ENCODE assay signal across 8 cellular contexts in the genomic region with DNA sequence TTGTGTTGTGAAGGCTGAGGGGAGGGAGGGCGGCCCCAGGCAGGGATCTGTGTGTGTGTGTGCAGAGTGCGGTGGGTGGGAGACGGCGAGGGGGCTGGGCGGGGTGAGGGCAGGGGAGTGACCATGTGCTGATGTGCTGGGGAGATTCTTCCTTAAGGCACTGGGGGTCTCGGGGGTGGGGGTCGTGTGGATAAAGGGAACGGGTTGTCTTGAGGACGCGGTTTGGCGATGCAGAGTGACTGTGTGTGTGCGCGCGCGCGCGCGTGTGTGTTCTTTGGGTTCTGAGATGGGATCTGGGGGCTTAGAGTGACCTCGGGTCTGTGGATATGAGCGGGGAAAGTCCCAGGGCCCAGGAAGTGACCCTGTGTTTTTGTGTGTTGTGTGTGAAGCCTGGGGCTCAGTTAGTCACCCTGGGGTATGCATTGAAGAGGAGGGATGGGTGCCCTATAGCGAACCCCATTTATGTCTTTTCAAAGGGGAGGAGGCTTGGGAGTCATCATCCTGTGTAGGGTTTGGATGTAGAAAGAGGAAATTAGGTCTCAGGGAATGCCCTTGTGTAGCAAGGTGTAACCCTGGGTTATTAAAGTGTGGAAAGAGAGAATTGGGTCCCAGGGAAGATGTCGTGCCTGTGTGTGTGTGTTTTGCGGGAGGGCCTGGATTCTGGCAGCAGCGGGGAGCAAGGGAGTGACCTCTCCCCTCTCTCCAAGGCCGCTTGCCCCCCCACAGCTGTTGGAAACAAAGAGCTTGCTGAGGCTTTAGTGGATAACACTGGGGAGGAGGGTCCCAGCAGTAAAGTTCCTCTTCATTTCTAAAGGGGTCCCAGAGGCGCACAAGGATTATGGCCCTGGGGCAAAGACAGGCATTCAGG. TPM values are rescaled to one million over a fixed set of nuclear protein-coding genes. Genes with fewer than 3 reads are reported as not detected.
DNase-seq lines count a peak whose midpoint lies in the region; ATAC-seq, FAIRE-seq and TF ChIP-seq lines count a peak whose summit lies in the region.

No MANE protein-coding gene starts in this region.

- H3K9me3 ChIP-seq in astrocyte (ENCODE audit: insufficient read depth, low read depth, low read length), result no peaks in the 10 kb centered on the region
- no peaks in the 10 kb centered on the region for H3K9me3 ChIP-seq in left lung

- H3K27ac ChIP-seq in astrocyte (ENCODE audit: low read depth, low read length) (no peak overlapping the region), left lung (no peak overlapping the region)

- peaks cover 9% of the 10 kb centered on the region for H3K4me1 Mint-ChIP-seq in astrocyte (ENCODE audit: low read depth, unreplicated experiment)
- H3K4me1 Mint-ChIP-seq in type B pancreatic cell (ENCODE audit: unreplicated experiment), result peaks cover 25% of the 10 kb centered on the region

- H3K4me3 ChIP-seq in astrocyte (ENCODE audit: insufficient read depth, low read depth, low read length) (peak overlapping the region; percentile 60), left lung (peak overlapping the region; percentile 46 to 58)

- DNase-seq in activated CD8-positive, alpha-beta memory T cell treated with anti-CD3 and anti-CD28 coated beads, Interleukin-2, amount 50 U/mL, for 48 hours, result peak; percentile 52
- no peak for DNase-seq in activated CD8-positive, alpha-beta memory T cell treated with anti-CD3 and anti-CD28 coated beads, Interleukin-2, amount 50 U/mL, for 4 hours
- DNase-seq in astrocyte (ENCODE audit: low read depth), result no peak
- DNase-seq in left lung, result no peak
- DNase-seq in type B pancreatic cell (ENCODE audit: extremely low spot score, unreplicated experiment), result peak; percentile 71
- no peak for DNase-seq in stimulated activated naive CD4-positive, alpha-beta T cell treated with Interleukin-2 at 50 U/mL for 16 hours (lab: John Stamatoyannopoulos, UW)
- DNase-seq in stimulated activated CD4-positive, alpha-beta T cell treated with anti-CD3 and anti-CD28 coated beads, Interleukin-4, amount 100 ng/mL, for 1 hour, result no peak

- ATAC-seq in left lung (no peak), HG03280 (IDR thresholded peaks at IDR 0.05; ENCODE audit: unreplicated experiment) (no peak)

- no peaks in the 10 kb centered on the region for H3K36me3 Mint-ChIP-seq in astrocyte (ENCODE audit: low read depth, unreplicated experiment)
- H3K36me3 Mint-ChIP-seq in type B pancreatic cell, result peaks cover 9% of the 10 kb centered on the region

- no peaks in the 10 kb centered on the region for H3K4me1 ChIP-seq in astrocyte (ENCODE audit: insufficient read depth, low read length)
- peaks cover 0 to 6% of the 10 kb centered on the region in 2 donors for H3K4me1 ChIP-seq in left lung

- no peaks in the 10 kb centered on the region for H3K79me2 ChIP-seq in astrocyte (ENCODE audit: insufficient read depth, low read length)

- H3K4me3 Mint-ChIP-seq in astrocyte (ENCODE audit: unreplicated experiment) (peak overlapping the region; percentile 85), type B pancreatic cell (peak overlapping the region; percentile 97)

- no peak for FAIRE-seq in astrocyte (lab: Jason Lieb, UNC)

- no peak for TF ChIP-seq CTCF in astrocyte (IDR thresholded peaks at IDR 0.05; ENCODE audit: insufficient read depth, low read depth, low read length)
- no peak for TF ChIP-seq CTCF in left lung (IDR thresholded peaks at IDR 0.05)
- TF ChIP-seq CTCF in type B pancreatic cell (conservative IDR thresholded peaks at IDR 0.05), result no peak

- H3K9me3 Mint-ChIP-seq in astrocyte (ENCODE audit: unreplicated experiment) (no peaks in the 10 kb centered on the region), type B pancreatic cell (no peaks in the 10 kb centered on the region)

- intact Hi-C loops in left lung (cut with DNase I), result no loop called here

- H3K27me3 ChIP-seq in astrocyte (ENCODE audit: insufficient read depth, low read length) (no peaks in the 10 kb centered on the region), left lung (peaks cover 0 to 41% of the 10 kb centered on the region in 2 donors)

- H3K27ac Mint-ChIP-seq in astrocyte (ENCODE audit: unreplicated experiment) (peak overlapping the region; percentile 22), type B pancreatic cell (peak overlapping the region; percentile 81)

- peak overlapping the region; percentile 78 for H2AFZ ChIP-seq in astrocyte (ENCODE audit: low read depth, low read length)

- H4K20me1 ChIP-seq in astrocyte (ENCODE audit: insufficient read depth, low read length), result peaks cover 16% of the 10 kb centered on the region

- H3K27me3 Mint-ChIP-seq in astrocyte (ENCODE audit: low read depth, unreplicated experiment), result no peaks in the 10 kb centered on the region
- H3K27me3 Mint-ChIP-seq in type B pancreatic cell, result no peaks in the 10 kb centered on the region

- H3K9ac ChIP-seq in astrocyte (ENCODE audit: low read length), result peak overlapping the region; percentile 78

- peak overlapping the region; percentile 93 for H3K4me2 ChIP-seq in astrocyte (ENCODE audit: low read length)

- H3K36me3 ChIP-seq in astrocyte (ENCODE audit: insufficient read depth, low read length) (no peaks in the 10 kb centered on the region), left lung (no peaks in the 10 kb centered on the region)

RNA-seq across cellular contexts. Expression of a gene that starts 1.4 kb away (rescaled TPM):
- total RNA-seq in astrocyte (10.3 and 14.8 TPM in 2 replicates), left lung (under 1 TPM in 1 of 2 donors, not detected in 1; 0.58 TPM), type B pancreatic cell (ENCODE audit: low replicate concordance) (9.5 and 30.5 TPM in 2 replicates)

RNA-seq across cellular contexts. Expression of a gene that starts 47.4 kb away (rescaled TPM):
- total RNA-seq in astrocyte, result 64.1 and 76.0 TPM in 2 replicates
- 10 to 100 TPM; 30.7 to 31.7 TPM for total RNA-seq in left lung
- 26.4 and 35.5 TPM in 2 replicates for total RNA-seq in type B pancreatic cell (ENCODE audit: low replicate concordance)

Comparison
In these comparisons a context has a peak if more than half of its experiments do, and no peak if none do; other contexts are left out.
1. DNase-seq: peak in activated CD8-positive, alpha-beta memory T cell treated with anti-CD3 and anti-CD28 coated beads, Interleukin-2, amount 50 U/mL, for 48 hours (single experiment) and type B pancreatic cell (single experiment); none in activated CD8-positive, alpha-beta memory T cell treated with anti-CD3 and anti-CD28 coated beads, Interleukin-2, amount 50 U/mL, for 4 hours (single experiment), astrocyte (single experiment), left lung (0 of 2), stimulated activated naive CD4-positive, alpha-beta T cell treated with Interleukin-2 at 50 U/mL for 16 hours (single experiment) and stimulated activated CD4-positive, alpha-beta T cell treated with anti-CD3 and anti-CD28 coated beads, Interleukin-4, amount 100 ng/mL, for 1 hour (single experiment).